In the genomic region with DNA sequence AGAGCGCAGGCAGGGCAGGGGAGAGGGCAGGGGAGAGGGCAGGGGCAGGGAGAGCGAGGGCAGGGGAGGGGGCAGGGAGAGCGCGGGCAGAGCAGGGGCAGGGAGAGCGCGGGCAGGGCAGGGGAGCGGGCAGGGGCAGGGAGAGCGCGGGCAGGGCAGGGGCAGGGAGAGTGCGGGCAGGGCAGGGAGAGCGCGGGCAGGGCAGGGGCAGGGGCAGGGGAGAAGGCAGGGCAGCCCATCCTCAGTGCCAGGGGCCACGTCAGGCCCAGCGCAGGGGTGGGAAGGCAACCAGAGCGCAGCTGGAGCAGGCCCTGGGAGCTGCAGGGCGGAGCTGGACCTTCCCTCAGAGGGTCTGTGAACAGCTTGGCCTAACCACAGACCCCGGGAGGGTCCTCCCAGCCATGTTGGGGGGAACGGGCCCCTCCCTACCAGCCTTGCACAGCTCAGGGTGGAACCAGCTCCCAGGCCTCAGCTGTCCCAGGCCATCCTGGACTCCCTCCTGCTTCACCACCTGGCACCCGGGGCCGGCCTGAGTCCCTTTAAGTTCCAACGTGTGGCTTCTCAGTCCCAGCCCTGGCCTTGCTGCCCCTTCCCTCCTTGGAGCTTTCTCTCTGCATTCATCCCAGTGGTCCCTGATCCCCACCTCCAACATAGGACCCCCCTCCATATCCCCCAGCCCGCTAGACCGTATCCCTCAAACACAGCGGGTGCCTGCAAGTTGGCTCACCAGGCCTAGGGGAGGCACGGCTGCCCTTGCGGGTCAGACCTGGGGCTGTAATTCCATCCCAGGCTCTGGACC, we compare ENCODE assay signal across 2 cellular contexts.
TF ChIP-seq lines count a peak whose summit lies in the region.

No MANE protein-coding gene starts in this region.

TF ChIP-seq in A549, 52 proteins besides CTCF, POLR2A, EP300 and RAD21:
- TF ChIP-seq CEBPB (IDR thresholded peaks at IDR 0.05) (no peak), ZNF302 (CRISPR knock-in tag; IDR thresholded peaks at IDR 0.05) (no peak), GATA3 (IDR thresholded peaks at IDR 0.05; ENCODE audit: borderline replicate concordance) (no peak), ELK1 (IDR thresholded peaks at IDR 0.05; ENCODE audit: low read depth, low read length) (no peak), TFCP2L1 (CRISPR knock-in tag; IDR thresholded peaks at IDR 0.05) (no peak), HEYL (CRISPR knock-in tag; IDR thresholded peaks at IDR 0.05) (no peak), NPAS2 (CRISPR knock-in tag; IDR thresholded peaks at IDR 0.05; ENCODE audit: borderline replicate concordance) (no peak), RARB (CRISPR knock-in tag; IDR thresholded peaks at IDR 0.05) (no peak), HES2 (IDR thresholded peaks at IDR 0.05) (no peak)

TF ChIP-seq in WTC11, 78 proteins besides CTCF, POLR2A, EP300 and RAD21:
- TF ChIP-seq CREM (CRISPR knock-in tag; IDR thresholded peaks at IDR 0.05) (no peak), IRF2 (CRISPR knock-in tag; IDR thresholded peaks at IDR 0.05; ENCODE audit: borderline replicate concordance, low read depth) (no peak), AFF4 (CRISPR knock-in tag; IDR thresholded peaks at IDR 0.05; ENCODE audit: borderline replicate concordance) (no peak), HMGXB4 (CRISPR knock-in tag; IDR thresholded peaks at IDR 0.05) (no peak), MLX (CRISPR knock-in tag; IDR thresholded peaks at IDR 0.05) (no peak), CREB1 (CRISPR knock-in tag; IDR thresholded peaks at IDR 0.05) (no peak), RELA (CRISPR knock-in tag; IDR thresholded peaks at IDR 0.05; ENCODE audit: borderline replicate concordance) (no peak), USF1 (CRISPR knock-in tag; IDR thresholded peaks at IDR 0.05) (no peak), MYBL2 (CRISPR knock-in tag; IDR thresholded peaks at IDR 0.05) (no peak)
TF ChIP-seq in WTC11: peak in this region for 0.
